In genomic region chr22:31628362-31628761, GRCh38 we compare ENCODE assay signal across 2 cellular contexts.
TF ChIP-seq lines count a peak whose summit lies in the region.

No MANE protein-coding gene starts in this region.

TF ChIP-seq in WTC11, 78 proteins besides CTCF, POLR2A, EP300 and RAD21:
- no peak for TF ChIP-seq ELF4 (CRISPR knock-in tag; IDR thresholded peaks at IDR 0.05; ENCODE audit: low read depth)
- TF ChIP-seq ZSCAN18 (CRISPR knock-in tag; IDR thresholded peaks at IDR 0.05): no peak
- TF ChIP-seq NFE2L1 (CRISPR knock-in tag; IDR thresholded peaks at IDR 0.05): no peak
- no peak for TF ChIP-seq ZNF121 (CRISPR knock-in tag; IDR thresholded peaks at IDR 0.05)
- no peak for TF ChIP-seq NFATC4 (CRISPR knock-in tag; IDR thresholded peaks at IDR 0.05)
- TF ChIP-seq CBFB (CRISPR knock-in tag; IDR thresholded peaks at IDR 0.05; ENCODE audit: low read depth): no peak
- no peak for TF ChIP-seq KAT7 (CRISPR knock-in tag; IDR thresholded peaks at IDR 0.05; ENCODE audit: borderline replicate concordance)
- no peak for TF ChIP-seq SP1 (CRISPR knock-in tag; conservative IDR thresholded peaks at IDR 0.05)
- TF ChIP-seq ZNF219 (CRISPR knock-in tag; IDR thresholded peaks at IDR 0.05; ENCODE audit: borderline replicate concordance): no peak
- TF ChIP-seq, protein P1, sequence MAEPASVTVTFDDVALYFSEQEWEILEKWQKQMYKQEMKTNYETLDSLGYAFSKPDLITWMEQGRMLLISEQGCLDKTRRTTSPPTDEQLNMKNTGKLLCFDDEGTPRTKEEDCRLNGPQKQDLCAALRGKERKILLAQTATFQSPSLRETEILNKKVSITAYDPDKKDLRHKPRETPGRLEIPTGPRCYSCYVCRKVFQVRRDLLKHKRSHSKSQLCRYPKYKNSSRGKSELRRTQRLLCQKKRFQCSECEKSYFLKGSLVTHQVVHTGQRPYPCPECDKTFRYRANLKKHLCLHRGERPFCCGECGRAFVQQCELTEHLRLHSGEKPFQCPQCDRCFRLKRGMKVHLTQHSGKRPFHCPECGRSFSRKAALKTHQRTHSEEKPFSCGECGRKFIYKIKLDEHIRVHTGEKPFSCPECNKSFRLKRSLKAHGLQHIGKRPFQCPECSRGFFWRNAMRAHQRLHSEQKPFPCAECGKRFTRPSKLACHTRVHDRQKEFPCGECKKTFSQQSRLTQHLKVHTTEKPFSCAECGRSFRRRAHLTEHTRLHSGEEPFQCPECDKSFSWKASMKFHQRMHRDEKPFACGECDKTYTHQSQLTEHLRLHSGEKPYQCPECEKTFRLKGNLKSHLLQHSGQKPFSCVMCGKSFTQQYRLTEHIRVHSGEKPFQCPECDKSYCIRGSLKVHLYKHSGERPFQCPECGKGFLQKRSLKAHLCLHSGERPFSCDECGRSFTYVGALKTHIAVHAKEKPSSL (CRISPR knock-in tag; conservative IDR thresholded peaks at IDR 0.05): no peak
- TF ChIP-seq EMX1 (CRISPR knock-in tag; IDR thresholded peaks at IDR 0.05): no peak

TF ChIP-seq in H1, 55 proteins besides CTCF, POLR2A, EP300 and RAD21 (continued from another document):
- TF ChIP-seq JUND (IDR thresholded peaks at IDR 0.05; ENCODE audit: low read length): no peak
- no peak for TF ChIP-seq RFX5 (IDR thresholded peaks at IDR 0.05; ENCODE audit: borderline replicate concordance, low read depth, low read length)
- TF ChIP-seq RXRA (IDR thresholded peaks at IDR 0.05; ENCODE audit: insufficient read depth, low read depth, low read length): no peak
- no peak for TF ChIP-seq EZH2 (IDR thresholded peaks at IDR 0.05; ENCODE audit: low read depth, low read length, severe bottlenecking)
- TF ChIP-seq USF2 (IDR thresholded peaks at IDR 0.05; ENCODE audit: low read length): no peak
- no peak for TF ChIP-seq POLR2AphosphoS5 (IDR thresholded peaks at IDR 0.05; ENCODE audit: low read depth, low read length)
